In genomic region chr6:154474636-154475428, GRCh38 we compare ENCODE assay signal across 11 cellular contexts. TPM values are rescaled to one million over a fixed set of nuclear protein-coding genes. Genes with fewer than 3 reads are reported as not detected.
DNase-seq lines count a peak whose midpoint lies in the region; FAIRE-seq and TF ChIP-seq lines count a peak whose summit lies in the region.
"Had no signal": no experiment of that assay in that cellular context is flagged by ENCODE, and none has a peak within 500 bp of the region (broad histone marks: within the 10 kb centered on the region; RNA-seq: fewer than 3 reads in every experiment).

No MANE protein-coding gene starts in this region.

- no peaks in the 10 kb centered on the region for H3K27me3 Mint-ChIP-seq in astrocyte (ENCODE audit: low read depth, unreplicated experiment)

- H3K4me2 ChIP-seq in astrocyte (ENCODE audit: low read length) = no peak overlapping the region

- no peak overlapping the region for H3K4me3 Mint-ChIP-seq in astrocyte (ENCODE audit: unreplicated experiment)

- H3K9me3 ChIP-seq in astrocyte (ENCODE audit: insufficient read depth, low read depth, low read length) = no peaks in the 10 kb centered on the region

- H3K79me2 ChIP-seq in astrocyte (ENCODE audit: insufficient read depth, low read length) = peaks cover 18% of the 10 kb centered on the region

- no peak overlapping the region for H3K4me3 ChIP-seq in astrocyte (ENCODE audit: insufficient read depth, low read depth, low read length)

- H3K27ac ChIP-seq in astrocyte (ENCODE audit: low read depth, low read length) = peak overlapping the region; percentile 30

- no peaks in the 10 kb centered on the region for H3K36me3 ChIP-seq in astrocyte (ENCODE audit: insufficient read depth, low read length)

- peaks cover 29% of the 10 kb centered on the region for H3K4me1 Mint-ChIP-seq in astrocyte (ENCODE audit: low read depth, unreplicated experiment)

- H3K27ac Mint-ChIP-seq in astrocyte (ENCODE audit: unreplicated experiment) = peak overlapping the region; percentile 91

- peak; percentile 24 for DNase-seq in HCEC 1CT
- peak; percentile 87 for DNase-seq in astrocyte (ENCODE audit: low read depth)
- DNase-seq in iris pigment epithelial cell (ENCODE audit: low read depth) = peak; percentile 74
- peak; percentile 76 for DNase-seq in stromal cell of bone marrow (ENCODE audit: low read depth)
- DNase-seq in NAMALWA (ENCODE audit: low spot score) = no peak
- DNase-seq in mucosa of gallbladder (ENCODE audit: low spot score) = no peak
- DNase-seq in occipital lobe (lab: John Stamatoyannopoulos, UW) = no peak
- no peak for DNase-seq in ureter (ENCODE audit: low spot score)
- DNase-seq: NCI-H187 treated with DMSO at 0.1 percent for 48 hours, SW 1271 had no signal

- TF ChIP-seq CTCF in astrocyte (IDR thresholded peaks at IDR 0.05; ENCODE audit: insufficient read depth, low read depth, low read length) = no peak

- no peaks in the 10 kb centered on the region for H3K9me3 Mint-ChIP-seq in astrocyte (ENCODE audit: unreplicated experiment)

- H2AFZ ChIP-seq in astrocyte (ENCODE audit: low read depth, low read length) = no peak overlapping the region

- H4K20me1 ChIP-seq in astrocyte (ENCODE audit: insufficient read depth, low read length) = no peaks in the 10 kb centered on the region

- peaks cover 21% of the 10 kb centered on the region for H3K4me1 ChIP-seq in astrocyte (ENCODE audit: insufficient read depth, low read length)

- H3K9ac ChIP-seq in astrocyte (ENCODE audit: low read length) = no peak overlapping the region

- peaks cover 4% of the 10 kb centered on the region for H3K36me3 Mint-ChIP-seq in astrocyte (ENCODE audit: low read depth, unreplicated experiment)

- no peaks in the 10 kb centered on the region for H3K27me3 ChIP-seq in astrocyte (ENCODE audit: insufficient read depth, low read length)

- FAIRE-seq in astrocyte (lab: Jason Lieb, UNC) = peak; percentile 59
- FAIRE-seq: frontal cortex had no signal

RNA-seq across cellular contexts. Expression of gene CNKSR3, which starts 35.7 kb away (rescaled TPM):
- 11.1 and 12.5 TPM in 2 replicates for total RNA-seq in astrocyte
- total RNA-seq in mucosa of gallbladder = 39.0 TPM
- 3.0 TPM for total RNA-seq in occipital lobe
- 22.1 TPM for total RNA-seq in ureter

Comparison
In these comparisons a context has a peak if more than half of its experiments do, and no peak if none do; other contexts are left out.
1. DNase-seq: peak in HCEC 1CT (single experiment), astrocyte (single experiment), iris pigment epithelial cell (single experiment) and stromal cell of bone marrow (single experiment); none in NAMALWA (single experiment), mucosa of gallbladder (single experiment), occipital lobe (single experiment) and ureter (single experiment).